1 cellular context compared by ENCODE assay signal in genomic region chr2:85601771-85602475, GRCh38.
TF ChIP-seq lines count a peak whose summit lies in the region.

No MANE protein-coding gene starts in this region.

TF ChIP-seq in HepG2, 621 proteins besides CTCF, POLR2A, EP300 and RAD21 (continued from another document and continues in another):
- no peak for TF ChIP-seq CREB3 (CRISPR knock-in tag; IDR thresholded peaks at IDR 0.05)
- TF ChIP-seq TFE3 (CRISPR knock-in tag; IDR thresholded peaks at IDR 0.05): peak; percentile 42
- TF ChIP-seq SRF (IDR thresholded peaks at IDR 0.05; ENCODE audit: low read depth, low read length): no peak
- no peak for TF ChIP-seq ZNF503 (CRISPR knock-in tag; IDR thresholded peaks at IDR 0.05)
- no peak for TF ChIP-seq EHMT2 (IDR thresholded peaks at IDR 0.05; ENCODE audit: borderline replicate concordance, low read depth, low read length)
- no peak for TF ChIP-seq BRCA1 (CRISPR knock-in tag; IDR thresholded peaks at IDR 0.05)
- TF ChIP-seq, protein P1, sequence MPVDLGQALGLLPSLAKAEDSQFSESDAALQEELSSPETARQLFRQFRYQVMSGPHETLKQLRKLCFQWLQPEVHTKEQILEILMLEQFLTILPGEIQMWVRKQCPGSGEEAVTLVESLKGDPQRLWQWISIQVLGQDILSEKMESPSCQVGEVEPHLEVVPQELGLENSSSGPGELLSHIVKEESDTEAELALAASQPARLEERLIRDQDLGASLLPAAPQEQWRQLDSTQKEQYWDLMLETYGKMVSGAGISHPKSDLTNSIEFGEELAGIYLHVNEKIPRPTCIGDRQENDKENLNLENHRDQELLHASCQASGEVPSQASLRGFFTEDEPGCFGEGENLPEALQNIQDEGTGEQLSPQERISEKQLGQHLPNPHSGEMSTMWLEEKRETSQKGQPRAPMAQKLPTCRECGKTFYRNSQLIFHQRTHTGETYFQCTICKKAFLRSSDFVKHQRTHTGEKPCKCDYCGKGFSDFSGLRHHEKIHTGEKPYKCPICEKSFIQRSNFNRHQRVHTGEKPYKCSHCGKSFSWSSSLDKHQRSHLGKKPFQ (CRISPR knock-in tag; IDR thresholded peaks at IDR 0.05; ENCODE audit: insufficient replicate concordance): no peak
- peak; percentile 14; the same call in 1 of the 2 replicates for TF ChIP-seq KLF15 (CRISPR knock-in tag; IDR thresholded peaks at IDR 0.05; ENCODE audit: borderline replicate concordance)
- no peak for TF ChIP-seq TBP (CRISPR knock-in tag; IDR thresholded peaks at IDR 0.05)
- no peak for TF ChIP-seq SP5 (CRISPR knock-in tag; IDR thresholded peaks at IDR 0.05; ENCODE audit: borderline replicate concordance, low read depth)
- peak; percentile 54; the same call in 1 of the 2 replicates for TF ChIP-seq ZNF879 (CRISPR knock-in tag; IDR thresholded peaks at IDR 0.05)
- TF ChIP-seq, protein P2, sequence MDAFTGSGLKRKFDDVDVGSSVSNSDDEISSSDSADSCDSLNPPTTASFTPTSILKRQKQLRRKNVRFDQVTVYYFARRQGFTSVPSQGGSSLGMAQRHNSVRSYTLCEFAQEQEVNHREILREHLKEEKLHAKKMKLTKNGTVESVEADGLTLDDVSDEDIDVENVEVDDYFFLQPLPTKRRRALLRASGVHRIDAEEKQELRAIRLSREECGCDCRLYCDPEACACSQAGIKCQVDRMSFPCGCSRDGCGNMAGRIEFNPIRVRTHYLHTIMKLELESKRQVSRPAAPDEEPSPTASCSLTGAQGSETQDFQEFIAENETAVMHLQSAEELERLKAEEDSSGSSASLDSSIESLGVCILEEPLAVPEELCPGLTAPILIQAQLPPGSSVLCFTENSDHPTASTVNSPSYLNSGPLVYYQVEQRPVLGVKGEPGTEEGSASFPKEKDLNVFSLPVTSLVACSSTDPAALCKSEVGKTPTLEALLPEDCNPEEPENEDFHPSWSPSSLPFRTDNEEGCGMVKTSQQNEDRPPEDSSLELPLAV (CRISPR knock-in tag; conservative IDR thresholded peaks at IDR 0.05; ENCODE audit: low read depth): no peak
- no peak for TF ChIP-seq HNRNPH1 (optimal IDR thresholded peaks at IDR 0.05; ENCODE audit: low read depth, low read length)
- TF ChIP-seq KAT2B (IDR thresholded peaks at IDR 0.05; ENCODE audit: borderline replicate concordance, low read depth, low read length): no peak
- 0 out of 2 replicates have a peak, but pooled peaks have one; percentile 17 for TF ChIP-seq MYNN (CRISPR knock-in tag; IDR thresholded peaks at IDR 0.05; ENCODE audit: low read depth)
- TF ChIP-seq TOPORS (CRISPR knock-in tag; IDR thresholded peaks at IDR 0.05): no peak
- no peak for TF ChIP-seq IKZF4 (CRISPR knock-in tag; IDR thresholded peaks at IDR 0.05; ENCODE audit: borderline replicate concordance, low read depth, not compliant biosample characterization)
- TF ChIP-seq MAFK (conservative IDR thresholded peaks at IDR 0.05 in 1 of 2, IDR thresholded peaks at IDR 0.05 in 1 of 2; ENCODE audit: low read length in 2 of 2): no peak
- TF ChIP-seq ZMAT3 (CRISPR knock-in tag; conservative IDR thresholded peaks at IDR 0.05): no peak; the same call in 1 of the 2 replicates
- TF ChIP-seq ZNF775 (CRISPR knock-in tag; IDR thresholded peaks at IDR 0.05; ENCODE audit: borderline replicate concordance): no peak
- TF ChIP-seq MIXL1 (CRISPR knock-in tag; IDR thresholded peaks at IDR 0.05): no peak
- 0 out of 2 replicates have a peak, but pooled peaks have one; percentile 29 for TF ChIP-seq ZC3H4 (CRISPR knock-in tag; IDR thresholded peaks at IDR 0.05; ENCODE audit: borderline replicate concordance)
- TF ChIP-seq ZNF296 (CRISPR knock-in tag; conservative IDR thresholded peaks at IDR 0.05): 0 out of 2 replicates have a peak, but pooled peaks have one; percentile 39
- peak; percentile 64; the same call in 1 of the 2 replicates for TF ChIP-seq KDM2A (CRISPR knock-in tag; IDR thresholded peaks at IDR 0.05; ENCODE audit: borderline replicate concordance, low read depth)
- no peak for TF ChIP-seq ZNF780A (CRISPR knock-in tag; IDR thresholded peaks at IDR 0.05)
- no peak for TF ChIP-seq FOXK2 (IDR thresholded peaks at IDR 0.05)
- TF ChIP-seq, protein P3, sequence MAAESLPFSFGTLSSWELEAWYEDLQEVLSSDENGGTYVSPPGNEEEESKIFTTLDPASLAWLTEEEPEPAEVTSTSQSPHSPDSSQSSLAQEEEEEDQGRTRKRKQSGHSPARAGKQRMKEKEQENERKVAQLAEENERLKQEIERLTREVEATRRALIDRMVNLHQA (CRISPR knock-in tag; IDR thresholded peaks at IDR 0.05): no peak
- TF ChIP-seq, protein P4, sequence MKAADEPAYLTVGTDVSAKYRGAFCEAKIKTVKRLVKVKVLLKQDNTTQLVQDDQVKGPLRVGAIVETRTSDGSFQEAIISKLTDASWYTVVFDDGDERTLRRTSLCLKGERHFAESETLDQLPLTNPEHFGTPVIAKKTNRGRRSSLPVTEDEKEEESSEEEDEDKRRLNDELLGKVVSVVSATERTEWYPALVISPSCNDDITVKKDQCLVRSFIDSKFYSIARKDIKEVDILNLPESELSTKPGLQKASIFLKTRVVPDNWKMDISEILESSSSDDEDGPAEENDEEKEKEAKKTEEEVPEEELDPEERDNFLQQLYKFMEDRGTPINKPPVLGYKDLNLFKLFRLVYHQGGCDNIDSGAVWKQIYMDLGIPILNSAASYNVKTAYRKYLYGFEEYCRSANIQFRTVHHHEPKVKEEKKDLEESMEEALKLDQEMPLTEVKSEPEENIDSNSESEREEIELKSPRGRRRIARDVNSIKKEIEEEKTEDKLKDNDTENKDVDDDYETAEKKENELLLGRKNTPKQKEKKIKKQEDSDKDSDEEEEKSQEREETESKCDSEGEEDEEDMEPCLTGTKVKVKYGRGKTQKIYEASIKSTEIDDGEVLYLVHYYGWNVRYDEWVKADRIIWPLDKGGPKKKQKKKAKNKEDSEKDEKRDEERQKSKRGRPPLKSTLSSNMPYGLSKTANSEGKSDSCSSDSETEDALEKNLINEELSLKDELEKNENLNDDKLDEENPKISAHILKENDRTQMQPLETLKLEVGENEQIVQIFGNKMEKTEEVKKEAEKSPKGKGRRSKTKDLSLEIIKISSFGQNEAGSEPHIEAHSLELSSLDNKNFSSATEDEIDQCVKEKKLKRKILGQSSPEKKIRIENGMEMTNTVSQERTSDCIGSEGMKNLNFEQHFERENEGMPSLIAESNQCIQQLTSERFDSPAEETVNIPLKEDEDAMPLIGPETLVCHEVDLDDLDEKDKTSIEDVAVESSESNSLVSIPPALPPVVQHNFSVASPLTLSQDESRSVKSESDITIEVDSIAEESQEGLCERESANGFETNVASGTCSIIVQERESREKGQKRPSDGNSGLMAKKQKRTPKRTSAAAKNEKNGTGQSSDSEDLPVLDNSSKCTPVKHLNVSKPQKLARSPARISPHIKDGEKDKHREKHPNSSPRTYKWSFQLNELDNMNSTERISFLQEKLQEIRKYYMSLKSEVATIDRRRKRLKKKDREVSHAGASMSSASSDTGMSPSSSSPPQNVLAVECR (CRISPR knock-in tag; IDR thresholded peaks at IDR 0.05; ENCODE audit: borderline replicate concordance): no peak
- peak; percentile 62; the same call in 1 of the 2 replicates for TF ChIP-seq ZFAT (CRISPR knock-in tag; conservative IDR thresholded peaks at IDR 0.05)
- TF ChIP-seq, protein P5, sequence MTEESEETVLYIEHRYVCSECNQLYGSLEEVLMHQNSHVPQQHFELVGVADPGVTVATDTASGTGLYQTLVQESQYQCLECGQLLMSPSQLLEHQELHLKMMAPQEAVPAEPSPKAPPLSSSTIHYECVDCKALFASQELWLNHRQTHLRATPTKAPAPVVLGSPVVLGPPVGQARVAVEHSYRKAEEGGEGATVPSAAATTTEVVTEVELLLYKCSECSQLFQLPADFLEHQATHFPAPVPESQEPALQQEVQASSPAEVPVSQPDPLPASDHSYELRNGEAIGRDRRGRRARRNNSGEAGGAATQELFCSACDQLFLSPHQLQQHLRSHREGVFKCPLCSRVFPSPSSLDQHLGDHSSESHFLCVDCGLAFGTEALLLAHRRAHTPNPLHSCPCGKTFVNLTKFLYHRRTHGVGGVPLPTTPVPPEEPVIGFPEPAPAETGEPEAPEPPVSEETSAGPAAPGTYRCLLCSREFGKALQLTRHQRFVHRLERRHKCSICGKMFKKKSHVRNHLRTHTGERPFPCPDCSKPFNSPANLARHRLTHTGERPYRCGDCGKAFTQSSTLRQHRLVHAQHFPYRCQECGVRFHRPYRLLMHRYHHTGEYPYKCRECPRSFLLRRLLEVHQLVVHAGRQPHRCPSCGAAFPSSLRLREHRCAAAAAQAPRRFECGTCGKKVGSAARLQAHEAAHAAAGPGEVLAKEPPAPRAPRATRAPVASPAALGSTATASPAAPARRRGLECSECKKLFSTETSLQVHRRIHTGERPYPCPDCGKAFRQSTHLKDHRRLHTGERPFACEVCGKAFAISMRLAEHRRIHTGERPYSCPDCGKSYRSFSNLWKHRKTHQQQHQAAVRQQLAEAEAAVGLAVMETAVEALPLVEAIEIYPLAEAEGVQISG (CRISPR knock-in tag; IDR thresholded peaks at IDR 0.05): no peak
- TF ChIP-seq ARNT2 (CRISPR knock-in tag; IDR thresholded peaks at IDR 0.05; ENCODE audit: low read depth): no peak
- TF ChIP-seq ZNF160 (CRISPR knock-in tag; IDR thresholded peaks at IDR 0.05): 0 out of 2 replicates have a peak, but pooled peaks have one; percentile 9
- TF ChIP-seq ZNF709 (CRISPR knock-in tag; IDR thresholded peaks at IDR 0.05): no peak
- no peak; the same call in 1 of the 2 replicates for TF ChIP-seq ZNF891 (CRISPR knock-in tag; IDR thresholded peaks at IDR 0.05)
- TF ChIP-seq FOXJ3 (CRISPR knock-in tag; IDR thresholded peaks at IDR 0.05; ENCODE audit: borderline replicate concordance): no peak
- TF ChIP-seq ATRX (CRISPR knock-in tag; IDR thresholded peaks at IDR 0.05; ENCODE audit: borderline replicate concordance): no peak
- no peak; the same call in 1 of the 2 replicates for TF ChIP-seq ZNF614 (CRISPR knock-in tag; IDR thresholded peaks at IDR 0.05; ENCODE audit: borderline replicate concordance)
- no peak for TF ChIP-seq ZHX2 (IDR thresholded peaks at IDR 0.05; ENCODE audit: low read depth)
- no peak for TF ChIP-seq ZHX2 (CRISPR knock-in tag; IDR thresholded peaks at IDR 0.05; ENCODE audit: borderline replicate concordance)
- no peak for TF ChIP-seq ATM (IDR thresholded peaks at IDR 0.05; ENCODE audit: borderline replicate concordance)
